ENCODE assay signal across 12 cellular contexts in genomic region chr11:126347751-126348628, GRCh38. TPM values are rescaled to one million over a fixed set of nuclear protein-coding genes. Genes with fewer than 3 reads are reported as not detected.
A peak's percentile ranks its signal among the peaks of the same experiment; 100 is the strongest.
DNase-seq lines count a peak whose midpoint lies in the region; ATAC-seq and TF ChIP-seq lines count a peak whose summit lies in the region.
"Had no signal": no experiment of that assay in that cellular context is flagged by ENCODE, and none has a peak within 500 bp of the region (broad histone marks: within the 10 kb centered on the region; RNA-seq: fewer than 3 reads in every experiment).

No MANE protein-coding gene starts in this region.

- no peak overlapping the region for H4K91ac ChIP-seq in trophoblast cell (ENCODE audit: low read depth, low read length)

- H3K4me3 ChIP-seq in CD8-positive, alpha-beta T cell (ENCODE audit: low read depth, low read length), result no peak overlapping the region
- no peak overlapping the region for H3K4me3 ChIP-seq in RWPE2 (ENCODE audit: severe bottlenecking)
- no peak overlapping the region for H3K4me3 ChIP-seq in heart right ventricle
- no peak overlapping the region for H3K4me3 ChIP-seq in trophoblast cell (ENCODE audit: low read depth, low read length)

- H3K4me1 Mint-ChIP-seq in CD8-positive, alpha-beta T cell (ENCODE audit: low read depth), result peaks cover 2% of the 10 kb centered on the region
- H3K4me1 Mint-ChIP-seq in T-helper 17 cell, result peaks cover 14% of the 10 kb centered on the region

- no peaks in the 10 kb centered on the region for H3K9me3 ChIP-seq in CD8-positive, alpha-beta T cell (ENCODE audit: low read length)
- H3K9me3 ChIP-seq in RWPE2 (ENCODE audit: severe bottlenecking) (no peaks in the 10 kb centered on the region), heart right ventricle (no peaks in the 10 kb centered on the region), trophoblast cell (ENCODE audit: insufficient read depth, low read depth, low read length) (peaks cover 2% of the 10 kb centered on the region), T-helper 17 cell (ENCODE audit: control insufficient read depth, low read length, poor library complexity, severe bottlenecking) (no peaks in the 10 kb centered on the region)

- H3K14ac ChIP-seq in trophoblast cell (ENCODE audit: low read length), result no peak overlapping the region

- no peak overlapping the region for H2BK120ac ChIP-seq in trophoblast cell (ENCODE audit: insufficient read depth, low read length, poor library complexity)

- ATAC-seq in CD8-positive, alpha-beta T cell, result no peak
- no peak for ATAC-seq in RWPE2 (ENCODE audit: low read depth)
- peak in 7 of 8 donors; percentile 2 to 68 (median 46) for ATAC-seq in heart right ventricle
- no peak for ATAC-seq in T-helper 17 cell
- ATAC-seq: activated CD8-positive, alpha-beta memory T cell treated with anti-CD3 and anti-CD28 coated beads, Interleukin-2, amount 10 ng/mL, durations not matched to agents 7 days and 5 days had no signal

- no peaks in the 10 kb centered on the region for H3K4me1 ChIP-seq in CD8-positive, alpha-beta T cell (ENCODE audit: insufficient read depth, low read length)
- H3K4me1 ChIP-seq in RWPE2 (ENCODE audit: insufficient read depth, poor library complexity, severe bottlenecking), result peaks cover 39% of the 10 kb centered on the region
- peaks cover 28 to 81% (median 77%) of the 10 kb centered on the region in 9 donors for H3K4me1 ChIP-seq in heart right ventricle
- H3K4me1 ChIP-seq in trophoblast cell (ENCODE audit: control insufficient read depth in 1 of 2, insufficient read depth in 2 of 2, low read length in 2 of 2), result peaks cover 3 to 4% of the 10 kb centered on the region in 2 experiments

- no peak overlapping the region for H3K23ac ChIP-seq in trophoblast cell (ENCODE audit: low read length)

- CTCF ChIA-PET in CD8-positive, alpha-beta T cell (lab: Charles Lee), result no interaction called here

- no peak overlapping the region for H2AK5ac ChIP-seq in trophoblast cell (ENCODE audit: low read length)

- no peaks in the 10 kb centered on the region for H3K9me3 Mint-ChIP-seq in CD8-positive, alpha-beta T cell
- H3K9me3 Mint-ChIP-seq: type B pancreatic cell had no signal

- H4K12ac ChIP-seq in trophoblast cell (ENCODE audit: low read depth, low read length), result no peak overlapping the region

- no peak overlapping the region for H3K18ac ChIP-seq in trophoblast cell (ENCODE audit: low read length)

- H3K27me3 Mint-ChIP-seq in CD8-positive, alpha-beta T cell (ENCODE audit: low read depth), result no peaks in the 10 kb centered on the region
- no peaks in the 10 kb centered on the region for H3K27me3 Mint-ChIP-seq in T-helper 17 cell
- H3K27me3 Mint-ChIP-seq: activated CD8-positive, alpha-beta memory T cell treated with anti-CD3 and anti-CD28 coated beads, Interleukin-2, amount 10 ng/mL, durations not matched to agents 7 days and 5 days; type B pancreatic cell had no signal

- POLR2A ChIA-PET in CD8-positive, alpha-beta T cell (lab: Charles Lee), result no interaction called here

- H3K79me1 ChIP-seq in trophoblast cell (ENCODE audit: low read length), result peaks cover 7% of the 10 kb centered on the region

- H3K36me3 Mint-ChIP-seq in CD8-positive, alpha-beta T cell, result peaks cover 51% of the 10 kb centered on the region
- peaks cover 2% of the 10 kb centered on the region for H3K36me3 Mint-ChIP-seq in T-helper 17 cell (ENCODE audit: low read depth)

- no peak overlapping the region for H3K27ac ChIP-seq in CD8-positive, alpha-beta T cell (ENCODE audit: low read depth, low read length)
- H3K27ac ChIP-seq in RWPE2 (ENCODE audit: poor library complexity, severe bottlenecking) (peak overlapping the region; percentile 5), heart right ventricle (peak overlapping the region; percentile 36 to 86 (median 70)), trophoblast cell (ENCODE audit: low read depth, low read length) (no peak overlapping the region)
- H3K27ac ChIP-seq: brain microvascular endothelial cell had no signal

- intact Hi-C loops in CD8-positive, alpha-beta T cell (cut with DNase I, micrococcal nuclease), result no loop called here
- intact Hi-C loops in heart right ventricle (cut with DNase I), result loop anchor here in 2 of 10 donors (2.0 kb wide), 2 partner anchors 25 to 45 kb away; no protein-coding TSS in a partner anchor

- H2BK12ac ChIP-seq in trophoblast cell (ENCODE audit: low read length), result no peak overlapping the region

- H3K79me2 ChIP-seq in trophoblast cell (ENCODE audit: control insufficient read depth, insufficient read depth, low read length, poor library complexity), result no peaks in the 10 kb centered on the region

- DNase-seq in CD8-positive, alpha-beta T cell, result no peak
- peak; percentile 57 for DNase-seq in RWPE2 (ENCODE audit: low spot score)
- no peak for DNase-seq in heart right ventricle
- DNase-seq in trophoblast cell, result no peak
- no peak for DNase-seq in T-helper 17 cell
- no peak for DNase-seq in amniotic stem cell (lab: John Stamatoyannopoulos, UW)
- DNase-seq in T-helper 2 cell, result no peak
- no peak for DNase-seq in NCI-H2227 treated with DMSO at 0.1 percent for 48 hours (lab: John Stamatoyannopoulos, UW)
- DNase-seq: activated CD8-positive, alpha-beta memory T cell treated with anti-CD3 and anti-CD28 coated beads, Interleukin-2, amount 10 ng/mL, durations not matched to agents 7 days and 5 days; brain microvascular endothelial cell; C1 segment of cervical spinal cord had no signal

- no peak overlapping the region for H2BK5ac ChIP-seq in trophoblast cell (ENCODE audit: low read depth, low read length, poor library complexity)

- peaks cover 4% of the 10 kb centered on the region for H3K36me3 ChIP-seq in CD8-positive, alpha-beta T cell (ENCODE audit: insufficient read depth, low read length)
- H3K36me3 ChIP-seq in RWPE2 (ENCODE audit: low read depth) (peaks cover 35% of the 10 kb centered on the region), heart right ventricle (peaks cover 0 to 27% (median 7%) of the 10 kb centered on the region in 9 donors), trophoblast cell (ENCODE audit: control insufficient read depth in 1 of 2, insufficient read depth in 2 of 2, low read length in 2 of 2) (peaks cover 3 to 11% of the 10 kb centered on the region in 2 experiments)
- H3K36me3 ChIP-seq: brain microvascular endothelial cell had no signal

- no peaks in the 10 kb centered on the region for H3K27me3 ChIP-seq in CD8-positive, alpha-beta T cell (ENCODE audit: insufficient read depth, low read length)
- H3K27me3 ChIP-seq in RWPE2 (ENCODE audit: insufficient read depth, poor library complexity, severe bottlenecking), result no peaks in the 10 kb centered on the region
- H3K27me3 ChIP-seq in heart right ventricle, result no peaks in the 10 kb centered on the region
- H3K27me3 ChIP-seq in trophoblast cell (ENCODE audit: insufficient read depth, low read length), result no peaks in the 10 kb centered on the region
- H3K27me3 ChIP-seq: brain microvascular endothelial cell had no signal

- H3K27ac Mint-ChIP-seq in CD8-positive, alpha-beta T cell, result peak overlapping the region; percentile 22
- no peak overlapping the region for H3K27ac Mint-ChIP-seq in T-helper 17 cell
- H3K27ac Mint-ChIP-seq: activated CD8-positive, alpha-beta memory T cell treated with anti-CD3 and anti-CD28 coated beads, Interleukin-2, amount 10 ng/mL, durations not matched to agents 7 days and 5 days; type B pancreatic cell had no signal

- no peak overlapping the region for H3K9ac ChIP-seq in trophoblast cell (ENCODE audit: low read length)

- H3K4me2 ChIP-seq in trophoblast cell (ENCODE audit: low read length), result no peak overlapping the region

- no peak overlapping the region for H3K4me3 Mint-ChIP-seq in CD8-positive, alpha-beta T cell
- no peak overlapping the region for H3K4me3 Mint-ChIP-seq in T-helper 17 cell
- H3K4me3 Mint-ChIP-seq: activated CD8-positive, alpha-beta memory T cell treated with anti-CD3 and anti-CD28 coated beads, Interleukin-2, amount 10 ng/mL, durations not matched to agents 7 days and 5 days; type B pancreatic cell had no signal

- no peak for TF ChIP-seq CTCF in CD8-positive, alpha-beta T cell (IDR thresholded peaks at IDR 0.05)
- TF ChIP-seq CTCF in RWPE2 (IDR thresholded peaks at IDR 0.05; ENCODE audit: poor library complexity, severe bottlenecking) (no peak), heart right ventricle (IDR thresholded peaks at IDR 0.05) (no peak)

- H3K4ac ChIP-seq in trophoblast cell (ENCODE audit: low read depth, low read length), result no peak overlapping the region

- H2AFZ ChIP-seq in trophoblast cell (ENCODE audit: insufficient read depth, low read length, poor library complexity), result peak overlapping the region; percentile 35

- H4K8ac ChIP-seq in trophoblast cell (ENCODE audit: low read depth, low read length), result peak overlapping the region; percentile 31

- 51 to 61% methylated on average over 17 of the region's 17 CpGs for WGBS in heart right ventricle, 2 donors
- no CpG with 5 or more reads among the region's 17 CpGs for WGBS in trophoblast cell (ENCODE audit: extremely low coverage, insufficient coverage, insufficient read length)

RNA-seq across cellular contexts. Expression of gene ST3GAL4, which starts 7.5 kb away (rescaled TPM):
- total RNA-seq in CD8-positive, alpha-beta T cell, result 1 to 10 TPM; 2.8 to 3.7 TPM
- total RNA-seq in heart right ventricle (10 to 100 TPM; 24.8 to 51.0 (median 43.4) TPM), T-helper 17 cell (1 to 10 TPM; 3.0 to 4.8 TPM)
- 10 to 100 TPM; 96.2 to 98.2 TPM for polyA plus RNA-seq in heart right ventricle
- polyA plus RNA-seq in trophoblast cell (2013), result 16.1 and 17.5 TPM in 2 replicates

RNA-seq across cellular contexts. Expression of gene DCPS, which starts 44.1 kb away (rescaled TPM):
- 1 to 10 TPM; 7.3 to 7.5 TPM for total RNA-seq in CD8-positive, alpha-beta T cell
- total RNA-seq in heart right ventricle, result 10 to 100 TPM in 6 of 10 donors, 1 to 10 TPM in 4; 6.5 to 17.3 (median 10.6) TPM
- 10 to 100 TPM in 1 of 2 donors, 1 to 10 TPM in 1; 8.8 to 17.1 TPM for polyA plus RNA-seq in heart right ventricle
- 11.2 and 12.2 TPM in 2 replicates for polyA plus RNA-seq in trophoblast cell (2013)
- 10 to 100 TPM; 12.1 to 14.9 TPM for total RNA-seq in T-helper 17 cell

Comparison
In these comparisons a context has a peak if more than half of its experiments do, and no peak if none do; other contexts are left out.
1. ATAC-seq: peak in heart right ventricle (7 of 8); none in CD8-positive, alpha-beta T cell (single experiment), RWPE2 (single experiment) and T-helper 17 cell (single experiment).
2. H3K27ac ChIP-seq: peak in RWPE2 (single experiment) and heart right ventricle (10 of 10); none in CD8-positive, alpha-beta T cell (single experiment) and trophoblast cell (single experiment).
3. RNA of gene ST3GAL4, which starts 7.5 kb away (total RNA-seq): 24.8 to 51.0 TPM in heart right ventricle; 3.0 to 4.8 TPM in T-helper 17 cell and 2.8 to 3.7 TPM in CD8-positive, alpha-beta T cell; every median in the first group is over 4 times any median in the second.